ENCODE assay signal across 20 cellular contexts in genomic region chr6:123636282-123636681, GRCh38. TPM values are rescaled to one million over a fixed set of nuclear protein-coding genes. Genes with fewer than 3 reads are reported as not detected.
A peak's percentile ranks its signal among the peaks of the same experiment; 100 is the strongest.
DNase-seq lines count a peak whose midpoint lies in the region; ATAC-seq and TF ChIP-seq lines count a peak whose summit lies in the region.
"Had no signal": no experiment of that assay in that cellular context is flagged by ENCODE, and none has a peak within 500 bp of the region (broad histone marks: within the 10 kb centered on the region; RNA-seq: fewer than 3 reads in every experiment).

No MANE protein-coding gene starts in this region.

- H3K36me3 ChIP-seq in HUES64 (ENCODE audit: insufficient read depth, low read length), result no peaks in the 10 kb centered on the region
- H3K36me3 ChIP-seq in hepatocyte (replicated peaks; ENCODE audit: insufficient read depth, low read depth), result no peaks in the 10 kb centered on the region
- no peaks in the 10 kb centered on the region for H3K36me3 ChIP-seq in psoas muscle (ENCODE audit: insufficient read depth in 1 of 2, low read depth in 1 of 2)
- H3K36me3 ChIP-seq in MM.1S (replicated peaks; ENCODE audit: insufficient read depth, low read length), result no peaks in the 10 kb centered on the region
- H3K36me3 ChIP-seq: SJCRH30 had no signal

- H4K20me1 ChIP-seq in hepatocyte (ENCODE audit: insufficient read depth, poor library complexity, severe bottlenecking) (no peaks in the 10 kb centered on the region), MM.1S (ENCODE audit: insufficient read depth, low read length) (no peaks in the 10 kb centered on the region)

- H3K4me2 ChIP-seq in hepatocyte (no peak overlapping the region), MM.1S (ENCODE audit: low read depth, low read length) (no peak overlapping the region)

- no peaks in the 10 kb centered on the region for H3K27me3 ChIP-seq in HUES64 (ENCODE audit: insufficient read depth, low read length)
- H3K27me3 ChIP-seq in hepatocyte, result no peaks in the 10 kb centered on the region
- H3K27me3 ChIP-seq in psoas muscle (ENCODE audit: insufficient read depth in 3 of 3, low read length in 2 of 3), result no peaks in the 10 kb centered on the region
- no peaks in the 10 kb centered on the region for H3K27me3 ChIP-seq in MM.1S (replicated peaks; ENCODE audit: insufficient read depth, low read length)
- H3K27me3 ChIP-seq: SJCRH30 had no signal

- intact Hi-C loops in Right ventricle myocardium superior (cut with DNase I), result no loop called here
- intact Hi-C loops in psoas muscle (cut with DNase I), result no loop called here

- H3K9ac ChIP-seq in HUES64 (ENCODE audit: low read depth, low read length), result no peak overlapping the region
- no peak overlapping the region for H3K9ac ChIP-seq in MM.1S (ENCODE audit: low read length)

- WGBS in HUES64, result 100% methylated on average over 1 of the region's 1 CpG
- WGBS in hepatocyte (ENCODE audit: low lambda C conversion rate, missing lambda C conversion rate), result 81% methylated on average over 1 of the region's 1 CpG
- 20 to 45% (median 30%) methylated on average over 1 of the region's 1 CpG for WGBS in psoas muscle, 3 donors

- peak; percentile 81 for ATAC-seq in Right ventricle myocardium superior (ENCODE audit: poor library complexity)
- ATAC-seq in psoas muscle, result peak; percentile 70 to 84 (median 82)
- no peak for ATAC-seq in GM19397 (IDR thresholded peaks at IDR 0.05; ENCODE audit: unreplicated experiment)

- TF ChIP-seq CTCF in hepatocyte (IDR thresholded peaks at IDR 0.05; ENCODE audit: poor library complexity) (no peak), psoas muscle (IDR thresholded peaks at IDR 0.05) (no peak), MM.1S (IDR thresholded peaks at IDR 0.05; ENCODE audit: low read length) (no peak)

- H3K4me3 ChIP-seq in HUES64 (ENCODE audit: low read length) (no peak overlapping the region), hepatocyte (no peak overlapping the region), psoas muscle (peak overlapping the region; percentile 73), MM.1S (ENCODE audit: low read length) (no peak overlapping the region)
- H3K4me3 ChIP-seq: SJCRH30 had no signal

- no peaks in the 10 kb centered on the region for H3K79me2 ChIP-seq in hepatocyte
- H3K79me2 ChIP-seq in MM.1S (ENCODE audit: low read length), result no peaks in the 10 kb centered on the region

- H3K9me3 ChIP-seq in HUES64 (ENCODE audit: insufficient read depth, low read depth, low read length), result no peaks in the 10 kb centered on the region
- H3K9me3 ChIP-seq in hepatocyte (ENCODE audit: low read depth), result no peaks in the 10 kb centered on the region
- no peaks in the 10 kb centered on the region for H3K9me3 ChIP-seq in psoas muscle
- H3K9me3 ChIP-seq in MM.1S (replicated peaks; ENCODE audit: insufficient read depth, low read length), result no peaks in the 10 kb centered on the region
- H3K9me3 ChIP-seq: SJCRH30 had no signal

- H2AFZ ChIP-seq in hepatocyte (peak overlapping the region; percentile 29), MM.1S (ENCODE audit: low read length) (no peak overlapping the region)

- H3K4me1 ChIP-seq in HUES64 (ENCODE audit: insufficient read depth, low read length) (peaks cover 18% of the 10 kb centered on the region; the same call in 1 of the 2 replicates), hepatocyte (ENCODE audit: insufficient read depth) (no peaks in the 10 kb centered on the region), psoas muscle (peaks cover 25% of the 10 kb centered on the region), MM.1S (ENCODE audit: low read length) (no peaks in the 10 kb centered on the region)
- H3K4me1 ChIP-seq: SJCRH30 had no signal

- H3F3A ChIP-seq in MM.1S (ENCODE audit: insufficient read depth, low read length), result no peaks in the 10 kb centered on the region

- H3K27ac ChIP-seq in HUES64 (ENCODE audit: low read depth, low read length), result peak overlapping the region; percentile 21; the same call in 1 of the 2 replicates
- no peak overlapping the region for H3K27ac ChIP-seq in hepatocyte
- H3K27ac ChIP-seq in psoas muscle, result peak overlapping the region; percentile 96
- no peak overlapping the region for H3K27ac ChIP-seq in caudate nucleus (ENCODE audit: low read depth, low read length)
- H3K27ac ChIP-seq in MM.1S (ENCODE audit: low read length), result no peak overlapping the region
- H3K27ac ChIP-seq: C4-2B, SJCRH30 had no signal

- no peaks in the 10 kb centered on the region for H3K9me2 ChIP-seq in hepatocyte (replicated peaks; ENCODE audit: insufficient read depth)
- H3K9me2 ChIP-seq in MM.1S (replicated peaks; ENCODE audit: insufficient read depth, low read length), result no peaks in the 10 kb centered on the region

- no peak for DNase-seq in Right ventricle myocardium superior
- no peak for DNase-seq in hepatocyte (ENCODE audit: low spot score)
- no peak for DNase-seq in psoas muscle
- no peak for DNase-seq in caudate nucleus (lab: John Stamatoyannopoulos, UW)
- no peak for DNase-seq in GF-D8 (lab: John Stamatoyannopoulos, UW)
- no peak for DNase-seq in MM.1S
- DNase-seq: GDM1, HFFc6, IMR-90, Kasumi-1, NCI-H1417, NCI-H187 treated with DMSO at 0.1 percent for 48 hours, NCI-H345, NCI-H69, OCI-M1, RPMI8226, SJCRH30 had no signal

RNA-seq across cellular contexts. Expression of gene TRDN, which starts 0.5 kb away (rescaled TPM):
- polyA plus RNA-seq in HUES64 (2013, experiment 1 of 2), result 4.2 TPM
- polyA plus RNA-seq in HUES64 (2013, experiment 2 of 2), result 6.5 TPM
- total RNA-seq in Right ventricle myocardium superior (370 TPM), hepatocyte (0.10 and 0.24 TPM in 2 replicates), psoas muscle (1,000 to 10,000 TPM in 1 of 4 donors, 100 to 1,000 TPM in 3; 399 to 1,361 (median 722) TPM)
- polyA plus RNA-seq in hepatocyte (0.39 and 0.48 TPM in 2 replicates), psoas muscle (100 to 1,000 TPM in 2 of 3 donors, 10 to 100 TPM in 1; 79.7 to 388 (median 250) TPM)
- total RNA-seq: HFFc6, IMR-90 had no signal
- polyA plus RNA-seq: IMR-90 had no signal

Comparison
In these comparisons a context has a peak if more than half of its experiments do, and no peak if none do; other contexts are left out.
1. H3K27ac ChIP-seq: peak in HUES64 (single experiment) and psoas muscle (single experiment); none in hepatocyte (single experiment), caudate nucleus (single experiment) and MM.1S (single experiment).
2. RNA of gene TRDN, which starts 0.5 kb away (total RNA-seq): 399 to 1,361 TPM in psoas muscle and 370 TPM in Right ventricle myocardium superior (single experiment); 0.10 to 0.24 TPM in hepatocyte; every median in the first group is over 100 times any median in the second.